ENCODE assay signal across 1 cellular context in the genomic region with DNA sequence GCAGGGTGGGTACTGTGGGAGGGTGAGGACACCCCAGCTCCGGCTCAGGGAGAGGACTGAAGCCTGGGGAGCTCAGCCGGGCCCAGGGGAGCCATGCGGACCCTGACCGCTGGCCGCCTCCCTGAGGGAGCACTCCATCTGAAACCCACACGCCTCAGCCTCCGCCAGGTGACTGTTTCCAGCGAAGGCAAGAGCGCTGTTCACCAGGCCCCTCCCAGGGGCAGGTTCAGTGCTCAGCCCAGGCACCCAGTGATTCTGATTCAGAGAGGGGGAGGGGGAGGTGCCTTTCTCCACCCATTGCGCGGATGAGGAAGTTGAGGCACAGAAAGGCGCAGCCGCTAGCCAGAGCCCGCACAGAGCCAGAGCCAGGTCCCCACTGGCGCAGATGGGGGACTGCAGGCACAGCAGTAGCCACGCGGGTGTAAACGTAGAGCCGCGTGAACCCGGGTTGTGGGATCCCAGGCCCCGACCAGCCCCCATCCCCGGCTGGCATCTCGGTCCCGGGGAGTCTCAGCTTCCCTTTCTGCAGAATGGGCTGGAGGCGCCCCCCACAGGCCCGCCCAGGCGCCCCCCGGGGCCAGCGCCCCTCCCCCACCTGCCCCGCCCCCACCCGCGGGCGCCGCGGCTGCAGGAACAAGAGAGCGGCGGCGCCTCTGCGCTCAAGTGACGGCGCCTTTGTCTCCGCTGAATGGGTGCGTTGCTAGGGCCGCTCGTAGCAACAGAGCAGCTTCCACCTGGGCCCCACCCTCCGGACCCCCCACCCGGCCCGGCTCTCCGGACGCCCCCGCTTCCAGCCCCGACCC.
TF ChIP-seq lines count a peak whose summit lies in the region.

No MANE protein-coding gene starts in this region.

TF ChIP-seq in SK-N-SH treated with all-trans-retinoic acid at 6 μM for 48 hours, 23 proteins besides CTCF, POLR2A, EP300 and RAD21:
- TF ChIP-seq ZNF8 (CRISPR knock-in tag; IDR thresholded peaks at IDR 0.05) (no peak), OSR1 (CRISPR knock-in tag; IDR thresholded peaks at IDR 0.05) (no peak), PPARA (CRISPR knock-in tag; IDR thresholded peaks at IDR 0.05; ENCODE audit: borderline replicate concordance) (no peak), RARB (CRISPR knock-in tag; IDR thresholded peaks at IDR 0.05) (no peak), GLIS3 (CRISPR knock-in tag; IDR thresholded peaks at IDR 0.05) (no peak), ZNF70 (CRISPR knock-in tag; IDR thresholded peaks at IDR 0.05) (no peak), CSDC2 (CRISPR knock-in tag; IDR thresholded peaks at IDR 0.05) (no peak), ZFP3 (CRISPR knock-in tag; IDR thresholded peaks at IDR 0.05) (no peak), ZFP30 (CRISPR knock-in tag; IDR thresholded peaks at IDR 0.05) (no peak)
- TF ChIP-seq, protein P1, sequence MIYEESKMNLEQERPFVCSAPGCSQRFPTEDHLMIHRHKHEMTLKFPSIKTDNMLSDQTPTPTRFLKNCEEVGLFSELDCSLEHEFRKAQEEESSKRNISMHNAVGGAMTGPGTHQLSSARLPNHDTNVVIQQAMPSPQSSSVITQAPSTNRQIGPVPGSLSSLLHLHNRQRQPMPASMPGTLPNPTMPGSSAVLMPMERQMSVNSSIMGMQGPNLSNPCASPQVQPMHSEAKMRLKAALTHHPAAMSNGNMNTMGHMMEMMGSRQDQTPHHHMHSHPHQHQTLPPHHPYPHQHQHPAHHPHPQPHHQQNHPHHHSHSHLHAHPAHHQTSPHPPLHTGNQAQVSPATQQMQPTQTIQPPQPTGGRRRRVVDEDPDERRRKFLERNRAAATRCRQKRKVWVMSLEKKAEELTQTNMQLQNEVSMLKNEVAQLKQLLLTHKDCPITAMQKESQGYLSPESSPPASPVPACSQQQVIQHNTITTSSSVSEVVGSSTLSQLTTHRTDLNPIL (CRISPR knock-in tag; IDR thresholded peaks at IDR 0.05; ENCODE audit: low read depth) = no peak
TF ChIP-seq in SK-N-SH treated with all-trans-retinoic acid at 6 μM for 48 hours: peak in this region for 0.
